ENCODE assay signal across 10 cellular contexts in genomic region chr5:57117601-57118000, GRCh38. TPM values are rescaled to one million over a fixed set of nuclear protein-coding genes. Genes with fewer than 3 reads are reported as not detected.
DNase-seq lines count a peak whose midpoint lies in the region; ATAC-seq and TF ChIP-seq lines count a peak whose summit lies in the region.
"Had no signal": no experiment of that assay in that cellular context is flagged by ENCODE, and none has a peak within 500 bp of the region (broad histone marks: within the 10 kb centered on the region; RNA-seq: fewer than 3 reads in every experiment).

No MANE protein-coding gene starts in this region.

- H3K9me3 ChIP-seq in sigmoid colon: no peaks in the 10 kb centered on the region

- TF ChIP-seq POLR2A in sigmoid colon (IDR thresholded peaks at IDR 0.05): no peak

- no peak for TF ChIP-seq CTCF in GM12865 (IDR thresholded peaks at IDR 0.05; ENCODE audit: insufficient read depth, low read depth, low read length, missing control alignments)
- TF ChIP-seq CTCF in sigmoid colon (IDR thresholded peaks at IDR 0.05): no peak

- H3K4me1 ChIP-seq in sigmoid colon: no peaks in the 10 kb centered on the region

- 12 to 45% methylated on average over 1 of the region's 1 CpG for WGBS in sigmoid colon, 2 donors

- TF ChIP-seq EP300 in sigmoid colon (IDR thresholded peaks at IDR 0.05): no peak

- H3K27ac ChIP-seq in sigmoid colon: no peak overlapping the region

- no peaks in the 10 kb centered on the region for H3K36me3 ChIP-seq in sigmoid colon

- intact Hi-C loops in sigmoid colon (cut with DNase I): no loop called here

- H3K4me3 ChIP-seq in GM12865 (ENCODE audit: low read depth, low read length) (no peak overlapping the region), sigmoid colon (no peak overlapping the region)

- no peaks in the 10 kb centered on the region for H3K27me3 ChIP-seq in sigmoid colon

- DNase-seq in GM12865 (ENCODE audit: low read depth) (peak; percentile 11), T-helper 22 cell (ENCODE audit: low read depth) (peak; percentile 59), T1000 (lab: John Stamatoyannopoulos, UW) (no peak), sigmoid colon (no peak)
- DNase-seq in activated T-helper 9 cell treated with anti-CD3 and anti-CD28 coated beads, Interleukin-2, amount 50 U/mL, for 16 hours (ENCODE audit: low read depth): peak; percentile 34
- DNase-seq in stimulated activated CD4-positive, alpha-beta T cell treated with anti-CD3 and anti-CD28 coated beads, Interleukin-2, amount 100 ng/mL, for 4 hours (ENCODE audit: low read depth): peak; percentile 47
- DNase-seq: C1 segment of cervical spinal cord had no signal

- no peak for ATAC-seq in HG02938 (IDR thresholded peaks at IDR 0.05; ENCODE audit: unreplicated experiment)
- ATAC-seq in GM21619 (IDR thresholded peaks at IDR 0.05; ENCODE audit: unreplicated experiment): no peak
- ATAC-seq: Right ventricle myocardium inferior had no signal

RNA-seq across cellular contexts. Expression of gene GPBP1, which starts 56.3 kb away (rescaled TPM):
- 10 to 100 TPM; 52.3 to 69.2 (median 59.7) TPM for total RNA-seq in sigmoid colon
- polyA plus RNA-seq in sigmoid colon: 10 to 100 TPM; 32.4 to 51.6 (median 45.3) TPM

Comparison
In these comparisons a context has a peak if more than half of its experiments do, and no peak if none do; other contexts are left out.
1. DNase-seq: peak in GM12865 (single experiment), T-helper 22 cell (single experiment), activated T-helper 9 cell treated with anti-CD3 and anti-CD28 coated beads, Interleukin-2, amount 50 U/mL, for 16 hours (single experiment) and stimulated activated CD4-positive, alpha-beta T cell treated with anti-CD3 and anti-CD28 coated beads, Interleukin-2, amount 100 ng/mL, for 4 hours (single experiment); none in T1000 (single experiment) and sigmoid colon (single experiment).